ENCODE assay signal across 1 cellular context in the genomic region with DNA sequence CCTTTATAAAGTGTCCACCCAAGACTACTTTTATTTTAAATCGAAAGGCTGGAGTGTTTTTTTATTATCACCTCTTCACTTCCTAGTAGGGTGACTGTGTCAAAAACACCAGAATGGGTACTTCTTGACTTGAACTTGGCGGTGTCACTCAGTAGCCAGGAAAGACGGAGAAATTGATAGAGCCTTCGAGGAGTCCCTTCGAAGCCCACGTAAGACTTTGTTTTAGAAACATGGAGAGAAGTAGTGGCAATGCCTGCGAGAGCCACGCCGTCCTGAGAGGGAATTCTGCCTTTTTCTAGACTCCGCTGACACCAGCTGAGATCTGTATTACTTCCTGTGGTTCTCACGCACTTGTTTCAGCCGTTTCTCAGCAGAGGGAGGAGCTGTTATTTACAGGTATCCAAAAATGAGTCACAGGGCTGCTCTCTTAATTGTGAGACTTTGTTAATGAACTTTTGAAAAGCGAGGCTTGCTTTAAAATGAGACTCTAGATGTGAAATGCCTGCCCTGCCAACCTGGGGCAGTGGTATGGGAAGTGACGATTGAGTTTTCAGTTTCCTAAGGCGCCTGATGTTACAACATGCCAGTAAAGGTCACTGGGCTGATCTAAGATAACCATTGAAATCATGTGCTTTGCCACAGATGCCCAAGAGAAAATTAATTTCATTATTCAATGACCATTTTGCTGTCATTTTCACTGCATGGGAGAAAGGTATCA.
TF ChIP-seq lines count a peak whose summit lies in the region.

No MANE protein-coding gene starts in this region.

TF ChIP-seq in HEK293T, 16 proteins besides CTCF, POLR2A, EP300 and RAD21 (continued from another document):
- TF ChIP-seq LEF1 (IDR thresholded peaks at IDR 0.05; ENCODE audit: borderline replicate concordance) (no peak), TARDBP (IDR thresholded peaks at IDR 0.05) (no peak)
